Comparison of ENCODE assay signal across 1 cellular context in the genomic region with DNA sequence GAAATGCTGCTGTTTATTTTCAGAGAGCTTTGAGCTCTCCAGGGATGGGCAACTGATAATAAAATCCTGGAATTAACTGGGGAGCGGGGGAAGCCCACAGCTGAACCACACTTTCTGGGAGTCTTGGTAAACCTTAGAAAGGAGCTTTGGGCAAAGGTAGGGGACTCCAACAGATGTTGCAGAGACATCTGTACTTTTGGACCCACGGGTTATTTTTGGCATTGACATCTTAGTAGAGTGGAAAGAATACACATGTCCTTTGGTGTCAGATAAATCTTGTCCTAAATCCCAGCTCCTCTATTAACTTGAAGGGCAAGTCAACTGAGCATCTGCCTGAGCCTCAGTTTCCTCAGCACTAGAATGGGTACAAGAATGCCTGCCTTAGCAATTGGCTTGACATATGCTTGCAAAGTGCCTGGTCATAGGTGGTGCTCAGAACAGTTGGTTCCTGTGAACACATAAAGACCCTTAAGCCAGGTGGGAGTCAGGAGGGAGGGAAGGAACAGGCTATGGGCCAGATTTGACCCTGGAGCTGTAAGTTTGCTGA.
TF ChIP-seq lines count a peak whose summit lies in the region.

No MANE protein-coding gene starts in this region.

TF ChIP-seq in HepG2, 621 proteins besides CTCF, POLR2A, EP300 and RAD21:
- TF ChIP-seq, protein P1, sequence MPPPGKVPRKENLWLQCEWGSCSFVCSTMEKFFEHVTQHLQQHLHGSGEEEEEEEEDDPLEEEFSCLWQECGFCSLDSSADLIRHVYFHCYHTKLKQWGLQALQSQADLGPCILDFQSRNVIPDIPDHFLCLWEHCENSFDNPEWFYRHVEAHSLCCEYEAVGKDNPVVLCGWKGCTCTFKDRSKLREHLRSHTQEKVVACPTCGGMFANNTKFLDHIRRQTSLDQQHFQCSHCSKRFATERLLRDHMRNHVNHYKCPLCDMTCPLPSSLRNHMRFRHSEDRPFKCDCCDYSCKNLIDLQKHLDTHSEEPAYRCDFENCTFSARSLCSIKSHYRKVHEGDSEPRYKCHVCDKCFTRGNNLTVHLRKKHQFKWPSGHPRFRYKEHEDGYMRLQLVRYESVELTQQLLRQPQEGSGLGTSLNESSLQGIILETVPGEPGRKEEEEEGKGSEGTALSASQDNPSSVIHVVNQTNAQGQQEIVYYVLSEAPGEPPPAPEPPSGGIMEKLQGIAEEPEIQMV (CRISPR knock-in tag; IDR thresholded peaks at IDR 0.05; ENCODE audit: low read depth): no peak
- TF ChIP-seq CC2D1A (CRISPR knock-in tag; IDR thresholded peaks at IDR 0.05): 0 out of 2 replicates have a peak, but pooled peaks have one; percentile 26
- TF ChIP-seq, protein P2, sequence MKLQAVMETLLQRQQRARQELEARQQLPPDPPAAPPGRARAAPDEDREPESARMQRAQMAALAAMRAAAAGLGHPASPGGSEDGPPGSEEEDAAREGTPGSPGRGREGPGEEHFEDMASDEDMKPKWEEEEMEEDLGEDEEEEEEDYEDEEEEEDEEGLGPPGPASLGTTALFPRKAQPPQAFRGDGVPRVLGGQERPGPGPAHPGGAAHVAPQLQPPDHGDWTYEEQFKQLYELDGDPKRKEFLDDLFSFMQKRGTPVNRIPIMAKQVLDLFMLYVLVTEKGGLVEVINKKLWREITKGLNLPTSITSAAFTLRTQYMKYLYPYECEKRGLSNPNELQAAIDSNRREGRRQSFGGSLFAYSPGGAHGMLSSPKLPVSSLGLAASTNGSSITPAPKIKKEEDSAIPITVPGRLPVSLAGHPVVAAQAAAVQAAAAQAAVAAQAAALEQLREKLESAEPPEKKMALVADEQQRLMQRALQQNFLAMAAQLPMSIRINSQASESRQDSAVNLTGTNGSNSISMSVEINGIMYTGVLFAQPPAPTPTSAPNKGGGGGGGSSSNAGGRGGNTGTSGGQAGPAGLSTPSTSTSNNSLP (IDR thresholded peaks at IDR 0.05; ENCODE audit: low read depth, low read length): no peak
- no peak for TF ChIP-seq ZNF382 (CRISPR knock-in tag; IDR thresholded peaks at IDR 0.05; ENCODE audit: borderline replicate concordance)
- TF ChIP-seq ADNP (CRISPR knock-in tag; IDR thresholded peaks at IDR 0.05): 0 out of 2 replicates have a peak, but pooled peaks have one; percentile 33
- 0 out of 2 replicates have a peak, but pooled peaks have one; percentile 38 for TF ChIP-seq KDM1A (CRISPR knock-in tag; IDR thresholded peaks at IDR 0.05)
- no peak for TF ChIP-seq ATF7-NPFF (CRISPR knock-in tag; IDR thresholded peaks at IDR 0.05; ENCODE audit: low read depth)
- no peak for TF ChIP-seq SIN3B (IDR thresholded peaks at IDR 0.05; ENCODE audit: low read length)
- TF ChIP-seq DPF2 (CRISPR knock-in tag; IDR thresholded peaks at IDR 0.05; ENCODE audit: borderline replicate concordance, low read depth): no peak
- no peak for TF ChIP-seq ZNF354B (CRISPR knock-in tag; IDR thresholded peaks at IDR 0.05)
- TF ChIP-seq U2AF2 (IDR thresholded peaks at IDR 0.05; ENCODE audit: low read depth, low read length): no peak
- TF ChIP-seq ZSCAN9 (CRISPR knock-in tag; IDR thresholded peaks at IDR 0.05; ENCODE audit: borderline replicate concordance): no peak
- TF ChIP-seq, protein P3, sequence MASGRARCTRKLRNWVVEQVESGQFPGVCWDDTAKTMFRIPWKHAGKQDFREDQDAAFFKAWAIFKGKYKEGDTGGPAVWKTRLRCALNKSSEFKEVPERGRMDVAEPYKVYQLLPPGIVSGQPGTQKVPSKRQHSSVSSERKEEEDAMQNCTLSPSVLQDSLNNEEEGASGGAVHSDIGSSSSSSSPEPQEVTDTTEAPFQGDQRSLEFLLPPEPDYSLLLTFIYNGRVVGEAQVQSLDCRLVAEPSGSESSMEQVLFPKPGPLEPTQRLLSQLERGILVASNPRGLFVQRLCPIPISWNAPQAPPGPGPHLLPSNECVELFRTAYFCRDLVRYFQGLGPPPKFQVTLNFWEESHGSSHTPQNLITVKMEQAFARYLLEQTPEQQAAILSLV (CRISPR knock-in tag; IDR thresholded peaks at IDR 0.05; ENCODE audit: borderline replicate concordance): no peak
- TF ChIP-seq, protein P4, sequence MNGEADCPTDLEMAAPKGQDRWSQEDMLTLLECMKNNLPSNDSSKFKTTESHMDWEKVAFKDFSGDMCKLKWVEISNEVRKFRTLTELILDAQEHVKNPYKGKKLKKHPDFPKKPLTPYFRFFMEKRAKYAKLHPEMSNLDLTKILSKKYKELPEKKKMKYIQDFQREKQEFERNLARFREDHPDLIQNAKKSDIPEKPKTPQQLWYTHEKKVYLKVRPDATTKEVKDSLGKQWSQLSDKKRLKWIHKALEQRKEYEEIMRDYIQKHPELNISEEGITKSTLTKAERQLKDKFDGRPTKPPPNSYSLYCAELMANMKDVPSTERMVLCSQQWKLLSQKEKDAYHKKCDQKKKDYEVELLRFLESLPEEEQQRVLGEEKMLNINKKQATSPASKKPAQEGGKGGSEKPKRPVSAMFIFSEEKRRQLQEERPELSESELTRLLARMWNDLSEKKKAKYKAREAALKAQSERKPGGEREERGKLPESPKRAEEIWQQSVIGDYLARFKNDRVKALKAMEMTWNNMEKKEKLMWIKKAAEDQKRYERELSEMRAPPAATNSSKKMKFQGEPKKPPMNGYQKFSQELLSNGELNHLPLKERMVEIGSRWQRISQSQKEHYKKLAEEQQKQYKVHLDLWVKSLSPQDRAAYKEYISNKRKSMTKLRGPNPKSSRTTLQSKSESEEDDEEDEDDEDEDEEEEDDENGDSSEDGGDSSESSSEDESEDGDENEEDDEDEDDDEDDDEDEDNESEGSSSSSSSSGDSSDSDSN (CRISPR knock-in tag; IDR thresholded peaks at IDR 0.05): no peak
- TF ChIP-seq ZSCAN12 (CRISPR knock-in tag; IDR thresholded peaks at IDR 0.05): no peak
- TF ChIP-seq KAT7 (CRISPR knock-in tag; IDR thresholded peaks at IDR 0.05; ENCODE audit: borderline replicate concordance): no peak
- TF ChIP-seq ZMYM3 (CRISPR knock-in tag; IDR thresholded peaks at IDR 0.05): peak; percentile 67; the same call in 1 of the 2 replicates
- TF ChIP-seq MATR3 (CRISPR knock-in tag; IDR thresholded peaks at IDR 0.05): no peak
- no peak for TF ChIP-seq ZNF180 (CRISPR knock-in tag; IDR thresholded peaks at IDR 0.05; ENCODE audit: borderline replicate concordance, low read depth)
- TF ChIP-seq ZNF629 (CRISPR knock-in tag; conservative IDR thresholded peaks at IDR 0.05): peak; percentile 94
- no peak for TF ChIP-seq ZNF761 (CRISPR knock-in tag; conservative IDR thresholded peaks at IDR 0.05)
- no peak for TF ChIP-seq ZFYVE20 (CRISPR knock-in tag; IDR thresholded peaks at IDR 0.05; ENCODE audit: borderline replicate concordance, low read depth)
- no peak for TF ChIP-seq ZNF781 (CRISPR knock-in tag; IDR thresholded peaks at IDR 0.05; ENCODE audit: borderline replicate concordance, not compliant biosample characterization)
- no peak for TF ChIP-seq ZNF776 (CRISPR knock-in tag; IDR thresholded peaks at IDR 0.05)
- no peak for TF ChIP-seq KMT2A (CRISPR knock-in tag; IDR thresholded peaks at IDR 0.05)
- no peak for TF ChIP-seq ZBTB8A (CRISPR knock-in tag; IDR thresholded peaks at IDR 0.05; ENCODE audit: borderline replicate concordance, low read depth)
- TF ChIP-seq, protein P5, sequence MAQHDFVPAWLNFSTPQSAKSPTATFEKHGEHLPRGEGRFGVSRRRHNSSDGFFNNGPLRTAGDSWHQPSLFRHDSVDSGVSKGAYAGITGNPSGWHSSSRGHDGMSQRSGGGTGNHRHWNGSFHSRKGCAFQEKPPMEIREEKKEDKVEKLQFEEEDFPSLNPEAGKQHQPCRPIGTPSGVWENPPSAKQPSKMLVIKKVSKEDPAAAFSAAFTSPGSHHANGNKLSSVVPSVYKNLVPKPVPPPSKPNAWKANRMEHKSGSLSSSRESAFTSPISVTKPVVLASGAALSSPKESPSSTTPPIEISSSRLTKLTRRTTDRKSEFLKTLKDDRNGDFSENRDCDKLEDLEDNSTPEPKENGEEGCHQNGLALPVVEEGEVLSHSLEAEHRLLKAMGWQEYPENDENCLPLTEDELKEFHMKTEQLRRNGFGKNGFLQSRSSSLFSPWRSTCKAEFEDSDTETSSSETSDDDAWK (CRISPR knock-in tag; IDR thresholded peaks at IDR 0.05): no peak
